1 cellular context compared by ENCODE assay signal in the genomic region with DNA sequence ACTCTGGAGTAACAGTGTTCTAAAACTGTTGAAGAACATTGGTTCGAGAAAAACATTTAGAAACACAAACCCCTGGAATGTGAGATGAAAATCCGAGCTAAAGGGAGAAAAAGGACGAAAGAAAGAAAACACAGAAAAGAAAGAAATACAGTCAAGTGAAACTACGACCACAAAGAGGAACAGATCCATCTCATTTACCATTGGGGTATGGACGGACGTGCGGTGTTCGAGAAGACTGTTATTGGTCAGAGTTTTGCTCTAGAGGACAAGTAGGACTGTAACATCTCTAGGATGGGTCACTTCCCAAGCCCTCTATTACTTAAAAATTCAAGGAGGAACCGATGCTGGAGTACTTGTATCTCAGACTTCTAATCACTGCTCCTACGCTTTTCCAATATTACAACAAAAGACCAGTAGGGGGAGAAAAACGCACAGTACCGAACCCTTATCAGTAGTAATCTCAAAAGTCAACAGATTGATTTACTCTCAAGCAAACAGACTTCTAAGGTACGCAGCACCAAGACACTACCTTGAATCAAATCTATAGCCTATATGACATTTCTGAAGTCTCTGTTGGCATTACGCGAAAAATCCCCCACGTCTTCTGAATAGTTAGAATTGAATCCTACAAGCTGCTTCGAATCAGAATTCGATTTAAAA.
TF ChIP-seq lines count a peak whose summit lies in the region.

No MANE protein-coding gene starts in this region.

TF ChIP-seq in HepG2, 621 proteins besides CTCF, POLR2A, EP300 and RAD21 (continued from another document and continues in another):
- TF ChIP-seq, protein P1, sequence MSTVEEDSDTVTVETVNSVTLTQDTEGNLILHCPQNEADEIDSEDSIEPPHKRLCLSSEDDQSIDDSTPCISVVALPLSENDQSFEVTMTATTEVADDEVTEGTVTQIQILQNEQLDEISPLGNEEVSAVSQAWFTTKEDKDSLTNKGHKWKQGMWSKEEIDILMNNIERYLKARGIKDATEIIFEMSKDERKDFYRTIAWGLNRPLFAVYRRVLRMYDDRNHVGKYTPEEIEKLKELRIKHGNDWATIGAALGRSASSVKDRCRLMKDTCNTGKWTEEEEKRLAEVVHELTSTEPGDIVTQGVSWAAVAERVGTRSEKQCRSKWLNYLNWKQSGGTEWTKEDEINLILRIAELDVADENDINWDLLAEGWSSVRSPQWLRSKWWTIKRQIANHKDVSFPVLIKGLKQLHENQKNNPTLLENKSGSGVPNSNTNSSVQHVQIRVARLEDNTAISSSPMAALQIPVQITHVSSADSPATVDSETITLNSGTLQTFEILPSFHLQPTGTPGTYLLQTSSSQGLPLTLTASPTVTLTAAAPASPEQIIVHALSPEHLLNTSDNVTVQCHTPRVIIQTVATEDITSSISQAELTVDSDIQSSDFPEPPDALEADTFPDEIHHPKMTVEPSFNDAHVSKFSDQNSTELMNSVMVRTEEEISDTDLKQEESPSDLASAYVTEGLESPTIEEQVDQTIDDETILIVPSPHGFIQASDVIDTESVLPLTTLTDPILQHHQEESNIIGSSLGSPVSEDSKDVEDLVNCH (CRISPR knock-in tag; IDR thresholded peaks at IDR 0.05), result no peak
- TF ChIP-seq, protein P2, sequence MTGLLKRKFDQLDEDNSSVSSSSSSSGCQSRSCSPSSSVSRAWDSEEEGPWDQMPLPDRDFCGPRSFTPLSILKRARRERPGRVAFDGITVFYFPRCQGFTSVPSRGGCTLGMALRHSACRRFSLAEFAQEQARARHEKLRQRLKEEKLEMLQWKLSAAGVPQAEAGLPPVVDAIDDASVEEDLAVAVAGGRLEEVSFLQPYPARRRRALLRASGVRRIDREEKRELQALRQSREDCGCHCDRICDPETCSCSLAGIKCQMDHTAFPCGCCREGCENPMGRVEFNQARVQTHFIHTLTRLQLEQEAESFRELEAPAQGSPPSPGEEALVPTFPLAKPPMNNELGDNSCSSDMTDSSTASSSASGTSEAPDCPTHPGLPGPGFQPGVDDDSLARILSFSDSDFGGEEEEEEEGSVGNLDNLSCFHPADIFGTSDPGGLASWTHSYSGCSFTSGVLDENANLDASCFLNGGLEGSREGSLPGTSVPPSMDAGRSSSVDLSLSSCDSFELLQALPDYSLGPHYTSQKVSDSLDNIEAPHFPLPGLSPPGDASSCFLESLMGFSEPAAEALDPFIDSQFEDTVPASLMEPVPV (CRISPR knock-in tag; IDR thresholded peaks at IDR 0.05), result no peak
- TF ChIP-seq, protein P3, sequence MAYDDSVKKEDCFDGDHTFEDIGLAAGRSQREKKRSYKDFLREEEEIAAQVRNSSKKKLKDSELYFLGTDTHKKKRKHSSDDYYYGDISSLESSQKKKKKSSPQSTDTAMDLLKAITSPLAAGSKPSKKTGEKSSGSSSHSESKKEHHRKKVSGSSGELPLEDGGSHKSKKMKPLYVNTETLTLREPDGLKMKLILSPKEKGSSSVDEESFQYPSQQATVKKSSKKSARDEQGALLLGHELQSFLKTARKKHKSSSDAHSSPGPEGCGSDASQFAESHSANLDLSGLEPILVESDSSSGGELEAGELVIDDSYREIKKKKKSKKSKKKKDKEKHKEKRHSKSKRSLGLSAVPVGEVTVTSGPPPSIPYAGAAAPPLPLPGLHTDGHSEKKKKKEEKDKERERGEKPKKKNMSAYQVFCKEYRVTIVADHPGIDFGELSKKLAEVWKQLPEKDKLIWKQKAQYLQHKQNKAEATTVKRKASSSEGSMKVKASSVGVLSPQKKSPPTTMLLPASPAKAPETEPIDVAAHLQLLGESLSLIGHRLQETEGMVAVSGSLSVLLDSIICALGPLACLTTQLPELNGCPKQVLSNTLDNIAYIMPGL (CRISPR knock-in tag; IDR thresholded peaks at IDR 0.05; ENCODE audit: borderline replicate concordance in 1 of 2, low read depth in 1 of 2), result 0 out of 4 replicates have a peak, but pooled peaks of 1 of the 2 experiments have one; percentile 16
- TF ChIP-seq, protein P4, sequence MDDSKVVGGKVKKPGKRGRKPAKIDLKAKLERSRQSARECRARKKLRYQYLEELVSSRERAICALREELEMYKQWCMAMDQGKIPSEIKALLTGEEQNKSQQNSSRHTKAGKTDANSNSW (CRISPR knock-in tag; IDR thresholded peaks at IDR 0.05; ENCODE audit: borderline replicate concordance), result no peak
- TF ChIP-seq TBX2 (CRISPR knock-in tag; IDR thresholded peaks at IDR 0.05; ENCODE audit: borderline replicate concordance), result no peak
- TF ChIP-seq HDAC2 (CRISPR knock-in tag; IDR thresholded peaks at IDR 0.05), result peak; percentile 36; the same call in 1 of the 2 replicates
- no peak for TF ChIP-seq NCOA1 (CRISPR knock-in tag; IDR thresholded peaks at IDR 0.05)
- peak; percentile 57; the same call in 1 of the 2 replicates for TF ChIP-seq PITX1 (CRISPR knock-in tag; IDR thresholded peaks at IDR 0.05)
- TF ChIP-seq ZSCAN31 (CRISPR knock-in tag; IDR thresholded peaks at IDR 0.05; ENCODE audit: low read depth), result no peak
- peak; percentile 10; the same call in 1 of the 2 replicates for TF ChIP-seq ATF1 (CRISPR knock-in tag; IDR thresholded peaks at IDR 0.05)
- TF ChIP-seq NFE2L1 (CRISPR knock-in tag; IDR thresholded peaks at IDR 0.05; ENCODE audit: borderline replicate concordance), result no peak
- TF ChIP-seq ZNF24 (IDR thresholded peaks at IDR 0.05), result no peak
- no peak for TF ChIP-seq XBP1 (CRISPR knock-in tag; IDR thresholded peaks at IDR 0.05)
- TF ChIP-seq ZFYVE20 (CRISPR knock-in tag; IDR thresholded peaks at IDR 0.05; ENCODE audit: borderline replicate concordance, low read depth), result no peak
- no peak for TF ChIP-seq ZFP36L2 (CRISPR knock-in tag; IDR thresholded peaks at IDR 0.05)
- TF ChIP-seq, protein P5, sequence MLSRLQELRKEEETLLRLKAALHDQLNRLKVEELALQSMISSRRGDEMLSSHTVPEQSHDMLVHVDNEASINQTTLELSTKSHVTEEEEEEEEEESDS (CRISPR knock-in tag; IDR thresholded peaks at IDR 0.05; ENCODE audit: borderline replicate concordance), result no peak
- TF ChIP-seq ZNF543 (CRISPR knock-in tag; IDR thresholded peaks at IDR 0.05), result no peak
- TF ChIP-seq ZFAT (CRISPR knock-in tag; conservative IDR thresholded peaks at IDR 0.05), result no peak
- 0 out of 2 replicates have a peak, but pooled peaks have one; percentile 10 for TF ChIP-seq FOXA1 (IDR thresholded peaks at IDR 0.05)
- peak; percentile 87 for TF ChIP-seq FOXA1 (CRISPR knock-in tag; IDR thresholded peaks at IDR 0.05)
- peak; percentile 72; the same call in 1 of the 2 replicates for TF ChIP-seq ZNF816 (CRISPR knock-in tag; IDR thresholded peaks at IDR 0.05; ENCODE audit: borderline replicate concordance)
- TF ChIP-seq GATAD1 (CRISPR knock-in tag; IDR thresholded peaks at IDR 0.05), result 0 out of 2 replicates have a peak, but pooled peaks have one; percentile 20
- no peak for TF ChIP-seq FOXC1 (CRISPR knock-in tag; IDR thresholded peaks at IDR 0.05; ENCODE audit: borderline replicate concordance)
- TF ChIP-seq SOX6 (IDR thresholded peaks at IDR 0.05), result no peak
- 0 out of 2 replicates have a peak, but pooled peaks have one; percentile 11 for TF ChIP-seq SOX6 (CRISPR knock-in tag; IDR thresholded peaks at IDR 0.05)
- no peak for TF ChIP-seq SUZ12 (IDR thresholded peaks at IDR 0.05; ENCODE audit: low read depth, low read length)
- no peak for TF ChIP-seq ZSCAN9 (CRISPR knock-in tag; IDR thresholded peaks at IDR 0.05; ENCODE audit: borderline replicate concordance)
- TF ChIP-seq, protein P6, sequence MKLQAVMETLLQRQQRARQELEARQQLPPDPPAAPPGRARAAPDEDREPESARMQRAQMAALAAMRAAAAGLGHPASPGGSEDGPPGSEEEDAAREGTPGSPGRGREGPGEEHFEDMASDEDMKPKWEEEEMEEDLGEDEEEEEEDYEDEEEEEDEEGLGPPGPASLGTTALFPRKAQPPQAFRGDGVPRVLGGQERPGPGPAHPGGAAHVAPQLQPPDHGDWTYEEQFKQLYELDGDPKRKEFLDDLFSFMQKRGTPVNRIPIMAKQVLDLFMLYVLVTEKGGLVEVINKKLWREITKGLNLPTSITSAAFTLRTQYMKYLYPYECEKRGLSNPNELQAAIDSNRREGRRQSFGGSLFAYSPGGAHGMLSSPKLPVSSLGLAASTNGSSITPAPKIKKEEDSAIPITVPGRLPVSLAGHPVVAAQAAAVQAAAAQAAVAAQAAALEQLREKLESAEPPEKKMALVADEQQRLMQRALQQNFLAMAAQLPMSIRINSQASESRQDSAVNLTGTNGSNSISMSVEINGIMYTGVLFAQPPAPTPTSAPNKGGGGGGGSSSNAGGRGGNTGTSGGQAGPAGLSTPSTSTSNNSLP (IDR thresholded peaks at IDR 0.05; ENCODE audit: low read depth, low read length), result peak; percentile 75; the same call in 1 of the 2 replicates
- TF ChIP-seq TOE1 (CRISPR knock-in tag; IDR thresholded peaks at IDR 0.05), result 0 out of 2 replicates have a peak, but pooled peaks have one; percentile 61
- TF ChIP-seq NFE2 (CRISPR knock-in tag; IDR thresholded peaks at IDR 0.05), result no peak
- no peak for TF ChIP-seq SMYD3 (CRISPR knock-in tag; IDR thresholded peaks at IDR 0.05)
- no peak for TF ChIP-seq SOX13 (IDR thresholded peaks at IDR 0.05)
- TF ChIP-seq SOX13 (CRISPR knock-in tag; conservative IDR thresholded peaks at IDR 0.05 in 1 of 2, IDR thresholded peaks at IDR 0.05 in 1 of 2), result peak in 1 of 2 experiments; percentile 45; a peak in 1 of 4 replicates
- TF ChIP-seq SMC3 (IDR thresholded peaks at IDR 0.05; ENCODE audit: low read length), result peak; percentile 63
- TF ChIP-seq SMAD3 (CRISPR knock-in tag; IDR thresholded peaks at IDR 0.05), result peak; percentile 39; the same call in 1 of the 2 replicates
- TF ChIP-seq, protein P7, sequence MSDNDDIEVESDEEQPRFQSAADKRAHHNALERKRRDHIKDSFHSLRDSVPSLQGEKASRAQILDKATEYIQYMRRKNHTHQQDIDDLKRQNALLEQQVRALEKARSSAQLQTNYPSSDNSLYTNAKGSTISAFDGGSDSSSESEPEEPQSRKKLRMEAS (IDR thresholded peaks at IDR 0.05), result 0 out of 2 replicates have a peak, but pooled peaks have one; percentile 8
- TF ChIP-seq NPAS2 (CRISPR knock-in tag; IDR thresholded peaks at IDR 0.05; ENCODE audit: borderline replicate concordance), result no peak
- TF ChIP-seq ZNF563 (CRISPR knock-in tag; IDR thresholded peaks at IDR 0.05), result no peak
- no peak for TF ChIP-seq ATM (IDR thresholded peaks at IDR 0.05; ENCODE audit: borderline replicate concordance)
- no peak for TF ChIP-seq ZNF34 (CRISPR knock-in tag; IDR thresholded peaks at IDR 0.05; ENCODE audit: borderline replicate concordance)
- peak; percentile 58 for TF ChIP-seq STAG1 (CRISPR knock-in tag; IDR thresholded peaks at IDR 0.05)
- TF ChIP-seq ZNF292 (CRISPR knock-in tag; IDR thresholded peaks at IDR 0.05; ENCODE audit: borderline replicate concordance, low read depth), result 0 out of 2 replicates have a peak, but pooled peaks have one; percentile 38
- TF ChIP-seq, protein P8, sequence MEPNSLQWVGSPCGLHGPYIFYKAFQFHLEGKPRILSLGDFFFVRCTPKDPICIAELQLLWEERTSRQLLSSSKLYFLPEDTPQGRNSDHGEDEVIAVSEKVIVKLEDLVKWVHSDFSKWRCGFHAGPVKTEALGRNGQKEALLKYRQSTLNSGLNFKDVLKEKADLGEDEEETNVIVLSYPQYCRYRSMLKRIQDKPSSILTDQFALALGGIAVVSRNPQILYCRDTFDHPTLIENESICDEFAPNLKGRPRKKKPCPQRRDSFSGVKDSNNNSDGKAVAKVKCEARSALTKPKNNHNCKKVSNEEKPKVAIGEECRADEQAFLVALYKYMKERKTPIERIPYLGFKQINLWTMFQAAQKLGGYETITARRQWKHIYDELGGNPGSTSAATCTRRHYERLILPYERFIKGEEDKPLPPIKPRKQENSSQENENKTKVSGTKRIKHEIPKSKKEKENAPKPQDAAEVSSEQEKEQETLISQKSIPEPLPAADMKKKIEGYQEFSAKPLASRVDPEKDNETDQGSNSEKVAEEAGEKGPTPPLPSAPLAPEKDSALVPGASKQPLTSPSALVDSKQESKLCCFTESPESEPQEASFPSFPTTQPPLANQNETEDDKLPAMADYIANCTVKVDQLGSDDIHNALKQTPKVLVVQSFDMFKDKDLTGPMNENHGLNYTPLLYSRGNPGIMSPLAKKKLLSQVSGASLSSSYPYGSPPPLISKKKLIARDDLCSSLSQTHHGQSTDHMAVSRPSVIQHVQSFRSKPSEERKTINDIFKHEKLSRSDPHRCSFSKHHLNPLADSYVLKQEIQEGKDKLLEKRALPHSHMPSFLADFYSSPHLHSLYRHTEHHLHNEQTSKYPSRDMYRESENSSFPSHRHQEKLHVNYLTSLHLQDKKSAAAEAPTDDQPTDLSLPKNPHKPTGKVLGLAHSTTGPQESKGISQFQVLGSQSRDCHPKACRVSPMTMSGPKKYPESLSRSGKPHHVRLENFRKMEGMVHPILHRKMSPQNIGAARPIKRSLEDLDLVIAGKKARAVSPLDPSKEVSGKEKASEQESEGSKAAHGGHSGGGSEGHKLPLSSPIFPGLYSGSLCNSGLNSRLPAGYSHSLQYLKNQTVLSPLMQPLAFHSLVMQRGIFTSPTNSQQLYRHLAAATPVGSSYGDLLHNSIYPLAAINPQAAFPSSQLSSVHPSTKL (CRISPR knock-in tag; IDR thresholded peaks at IDR 0.05), result peak; percentile 67
- TF ChIP-seq TRIM24 (CRISPR knock-in tag; IDR thresholded peaks at IDR 0.05), result no peak
- TF ChIP-seq, protein P9, sequence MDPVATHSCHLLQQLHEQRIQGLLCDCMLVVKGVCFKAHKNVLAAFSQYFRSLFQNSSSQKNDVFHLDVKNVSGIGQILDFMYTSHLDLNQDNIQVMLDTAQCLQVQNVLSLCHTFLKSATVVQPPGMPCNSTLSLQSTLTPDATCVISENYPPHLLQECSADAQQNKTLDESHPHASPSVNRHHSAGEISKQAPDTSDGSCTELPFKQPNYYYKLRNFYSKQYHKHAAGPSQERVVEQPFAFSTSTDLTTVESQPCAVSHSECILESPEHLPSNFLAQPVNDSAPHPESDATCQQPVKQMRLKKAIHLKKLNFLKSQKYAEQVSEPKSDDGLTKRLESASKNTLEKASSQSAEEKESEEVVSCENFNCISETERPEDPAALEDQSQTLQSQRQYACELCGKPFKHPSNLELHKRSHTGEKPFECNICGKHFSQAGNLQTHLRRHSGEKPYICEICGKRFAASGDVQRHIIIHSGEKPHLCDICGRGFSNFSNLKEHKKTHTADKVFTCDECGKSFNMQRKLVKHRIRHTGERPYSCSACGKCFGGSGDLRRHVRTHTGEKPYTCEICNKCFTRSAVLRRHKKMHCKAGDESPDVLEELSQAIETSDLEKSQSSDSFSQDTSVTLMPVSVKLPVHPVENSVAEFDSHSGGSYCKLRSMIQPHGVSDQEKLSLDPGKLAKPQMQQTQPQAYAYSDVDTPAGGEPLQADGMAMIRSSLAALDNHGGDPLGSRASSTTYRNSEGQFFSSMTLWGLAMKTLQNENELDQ (CRISPR knock-in tag; IDR thresholded peaks at IDR 0.05; ENCODE audit: borderline replicate concordance), result no peak
- TF ChIP-seq ZNF317 (CRISPR knock-in tag; IDR thresholded peaks at IDR 0.05), result peak; percentile 73; the same call in 1 of the 2 replicates
- peak; percentile 66; the same call in 1 of the 2 replicates for TF ChIP-seq SIN3A (IDR thresholded peaks at IDR 0.05; ENCODE audit: borderline replicate concordance, low read depth, low read length)
- peak; percentile 23; the same call in 1 of the 2 replicates for TF ChIP-seq CHD4 (IDR thresholded peaks at IDR 0.05; ENCODE audit: borderline replicate concordance, low read length)
- TF ChIP-seq, protein P10, sequence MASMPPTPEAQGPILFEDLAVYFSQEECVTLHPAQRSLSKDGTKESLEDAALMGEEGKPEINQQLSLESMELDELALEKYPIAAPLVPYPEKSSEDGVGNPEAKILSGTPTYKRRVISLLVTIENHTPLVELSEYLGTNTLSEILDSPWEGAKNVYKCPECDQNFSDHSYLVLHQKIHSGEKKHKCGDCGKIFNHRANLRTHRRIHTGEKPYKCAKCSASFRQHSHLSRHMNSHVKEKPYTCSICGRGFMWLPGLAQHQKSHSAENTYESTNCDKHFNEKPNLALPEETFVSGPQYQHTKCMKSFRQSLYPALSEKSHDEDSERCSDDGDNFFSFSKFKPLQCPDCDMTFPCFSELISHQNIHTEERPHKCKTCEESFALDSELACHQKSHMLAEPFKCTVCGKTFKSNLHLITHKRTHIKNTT (CRISPR knock-in tag; IDR thresholded peaks at IDR 0.05), result no peak
- TF ChIP-seq FOXP1 (IDR thresholded peaks at IDR 0.05), result no peak
- peak; percentile 41 for TF ChIP-seq FOXP1 (CRISPR knock-in tag; IDR thresholded peaks at IDR 0.05)
